In genomic region chr9:18623201-18623600, GRCh38 we compare ENCODE assay signal across 13 cellular contexts.
"Had no signal": no experiment of that assay in that cellular context is flagged by ENCODE, and none has a peak within 500 bp of the region (broad histone marks: within the 10 kb centered on the region; RNA-seq: fewer than 3 reads in every experiment).

No MANE protein-coding gene starts in this region.

- H3K36me3 ChIP-seq: esophagus muscularis mucosa, heart left ventricle, neutrophil had no signal

- H3K9me3 Mint-ChIP-seq: naive thymus-derived CD8-positive, alpha-beta T cell had no signal

- H3K27ac ChIP-seq: esophagus muscularis mucosa, heart left ventricle, neutrophil, psoas muscle had no signal

- H3K4me1 Mint-ChIP-seq: naive thymus-derived CD8-positive, alpha-beta T cell had no signal

- H3K4me1 ChIP-seq: heart left ventricle, psoas muscle had no signal

- DNase-seq: effector memory CD4-positive, alpha-beta T cell; heart left ventricle; hippocampal formation; kidney glomerular epithelial cell; naive thymus-derived CD8-positive, alpha-beta T cell; psoas muscle; retina; small intestine; stimulated activated CD4-positive, alpha-beta T cell treated with anti-CD3 and anti-CD28 coated beads, Interleukin-12 subunit alpha, Interleukin-12 subunit beta, amount 100 ng/mL, for 4 hours; stimulated activated naive CD4-positive, alpha-beta T cell had no signal

- H3K4me3 ChIP-seq: esophagus muscularis mucosa, heart left ventricle, psoas muscle had no signal

- ATAC-seq: heart left ventricle; naive thymus-derived CD8-positive, alpha-beta T cell; psoas muscle; sciatic nerve had no signal

- H3K4me3 Mint-ChIP-seq: naive thymus-derived CD8-positive, alpha-beta T cell had no signal

- H3K9me3 ChIP-seq: neutrophil, psoas muscle had no signal

- H3K27me3 ChIP-seq: esophagus muscularis mucosa, heart left ventricle, neutrophil had no signal

- H3K27ac Mint-ChIP-seq: naive thymus-derived CD8-positive, alpha-beta T cell had no signal

- H3K36me3 Mint-ChIP-seq: naive thymus-derived CD8-positive, alpha-beta T cell had no signal
